Comparison of ENCODE assay signal across 11 cellular contexts in genomic region chr10:119285495-119286267, GRCh38.
DNase-seq lines count a peak whose midpoint lies in the region; ATAC-seq and TF ChIP-seq lines count a peak whose summit lies in the region.
"Had no signal": no experiment of that assay in that cellular context is flagged by ENCODE, and none has a peak within 500 bp of the region (broad histone marks: within the 10 kb centered on the region; RNA-seq: fewer than 3 reads in every experiment).

No MANE protein-coding gene starts in this region.

- intact Hi-C loops in left cardiac atrium (cut with DNase I), result no loop called here

- no peak overlapping the region for H3K9ac ChIP-seq in fibroblast of lung (ENCODE audit: insufficient read depth, low read length)

- H3K4me3 Mint-ChIP-seq in type B pancreatic cell, result no peak overlapping the region

- peaks cover 0 to 93% of the 10 kb centered on the region in 2 donors for H3K4me1 ChIP-seq in right atrium auricular region
- H3K4me1 ChIP-seq in Peyer's patch, result peaks cover 2 to 72% (median 20%) of the 10 kb centered on the region in 4 donors
- peaks cover 58% of the 10 kb centered on the region for H3K4me1 ChIP-seq in fibroblast of lung (ENCODE audit: control insufficient read depth, extremely low read depth, insufficient read depth, low read length)
- H3K4me1 ChIP-seq: colonic mucosa, pancreas had no signal

- no peaks in the 10 kb centered on the region for H3K36me3 ChIP-seq in right atrium auricular region
- H3K36me3 ChIP-seq in Peyer's patch, result no peaks in the 10 kb centered on the region
- H3K36me3 ChIP-seq in fibroblast of lung (ENCODE audit: control insufficient read depth, insufficient read depth, low read length), result no peaks in the 10 kb centered on the region
- H3K36me3 ChIP-seq: colonic mucosa, pancreas had no signal

- no peak for TF ChIP-seq POLR2A in Peyer's patch (IDR thresholded peaks at IDR 0.05)

- H3K27me3 ChIP-seq in right atrium auricular region (no peaks in the 10 kb centered on the region), Peyer's patch (no peaks in the 10 kb centered on the region), fibroblast of lung (ENCODE audit: control insufficient read depth, insufficient read depth, low read length) (no peaks in the 10 kb centered on the region)
- H3K27me3 ChIP-seq: colonic mucosa, pancreas had no signal

- ATAC-seq in left cardiac atrium (no peak), HG03457 (IDR thresholded peaks at IDR 0.05; ENCODE audit: unreplicated experiment) (no peak)

- H3K9me3 Mint-ChIP-seq in type B pancreatic cell, result no peaks in the 10 kb centered on the region

- no peak for TF ChIP-seq CTCF in right atrium auricular region (IDR thresholded peaks at IDR 0.05)
- no peak for TF ChIP-seq CTCF in Peyer's patch (IDR thresholded peaks at IDR 0.05)
- TF ChIP-seq CTCF in fibroblast of lung (conservative IDR thresholded peaks at IDR 0.05 in 1 of 2, IDR thresholded peaks at IDR 0.05 in 1 of 2; ENCODE audit: low read depth in 1 of 2, low read length in 2 of 2), result no peak
- TF ChIP-seq CTCF in type B pancreatic cell (conservative IDR thresholded peaks at IDR 0.05), result no peak

- H3K4me3 ChIP-seq in right atrium auricular region (no peak overlapping the region), Peyer's patch (no peak overlapping the region), fibroblast of lung (replicated peaks in 1 of 4; ENCODE audit: control extremely low read depth in 1 of 4, insufficient read depth in 1 of 4, low read depth in 3 of 4, low read length in 4 of 4) (peak overlapping the region in 2 of 4 experiments; percentile 11 to 39)
- H3K4me3 ChIP-seq: colonic mucosa, pancreas had no signal

- H3K36me3 Mint-ChIP-seq in type B pancreatic cell, result no peaks in the 10 kb centered on the region

- peak overlapping the region; percentile 11 for H3K4me2 ChIP-seq in fibroblast of lung (ENCODE audit: extremely low read depth, insufficient read depth, low read length)

- peak overlapping the region; percentile 61 for H3K27ac Mint-ChIP-seq in type B pancreatic cell

- H4K20me1 ChIP-seq in fibroblast of lung (ENCODE audit: control insufficient read depth, extremely low read depth, insufficient read depth, low read length), result no peaks in the 10 kb centered on the region

- H3K79me2 ChIP-seq in fibroblast of lung (ENCODE audit: control insufficient read depth, insufficient read depth, low read length), result peaks cover 77% of the 10 kb centered on the region

- H3K27ac ChIP-seq in right atrium auricular region (peak overlapping the region; percentile 64 to 77), Peyer's patch (peak overlapping the region in 3 of 4 donors; percentile 34 to 59 (median 47)), fibroblast of lung (ENCODE audit: insufficient read depth, low read length) (peak overlapping the region; percentile 48)
- H3K27ac ChIP-seq: colonic mucosa, pancreas had no signal

- peaks cover 64% of the 10 kb centered on the region for H3K4me1 Mint-ChIP-seq in type B pancreatic cell (ENCODE audit: unreplicated experiment)

- DNase-seq in right atrium auricular region (ENCODE audit: low spot score) (no peak), left cardiac atrium (no peak), Peyer's patch (peak in 1 of 3 donors; percentile 39), fibroblast of lung (ENCODE audit: low read depth in 2 of 2) (no peak), type B pancreatic cell (ENCODE audit: extremely low spot score, unreplicated experiment) (no peak), LoVo (ENCODE audit: low spot score) (no peak), nucleus accumbens (lab: John Stamatoyannopoulos, UW) (no peak)
- DNase-seq: activated CD4-positive, alpha-beta T cell treated with anti-CD3 and anti-CD28 coated beads, Interleukin-2, amount 50 U/mL, for 1 hour; colonic mucosa had no signal

- peaks cover 3% of the 10 kb centered on the region for H3K27me3 Mint-ChIP-seq in type B pancreatic cell

- no peak overlapping the region for H2AFZ ChIP-seq in fibroblast of lung (ENCODE audit: low read length)

- no peaks in the 10 kb centered on the region for H3K9me3 ChIP-seq in right atrium auricular region
- H3K9me3 ChIP-seq in Peyer's patch, result no peaks in the 10 kb centered on the region
- no peaks in the 10 kb centered on the region for H3K9me3 ChIP-seq in fibroblast of lung (ENCODE audit: control insufficient read depth, insufficient read depth, low read depth, low read length)
- H3K9me3 ChIP-seq: colonic mucosa, pancreas had no signal
